Comparison of ENCODE assay signal across 8 cellular contexts in the genomic region with DNA sequence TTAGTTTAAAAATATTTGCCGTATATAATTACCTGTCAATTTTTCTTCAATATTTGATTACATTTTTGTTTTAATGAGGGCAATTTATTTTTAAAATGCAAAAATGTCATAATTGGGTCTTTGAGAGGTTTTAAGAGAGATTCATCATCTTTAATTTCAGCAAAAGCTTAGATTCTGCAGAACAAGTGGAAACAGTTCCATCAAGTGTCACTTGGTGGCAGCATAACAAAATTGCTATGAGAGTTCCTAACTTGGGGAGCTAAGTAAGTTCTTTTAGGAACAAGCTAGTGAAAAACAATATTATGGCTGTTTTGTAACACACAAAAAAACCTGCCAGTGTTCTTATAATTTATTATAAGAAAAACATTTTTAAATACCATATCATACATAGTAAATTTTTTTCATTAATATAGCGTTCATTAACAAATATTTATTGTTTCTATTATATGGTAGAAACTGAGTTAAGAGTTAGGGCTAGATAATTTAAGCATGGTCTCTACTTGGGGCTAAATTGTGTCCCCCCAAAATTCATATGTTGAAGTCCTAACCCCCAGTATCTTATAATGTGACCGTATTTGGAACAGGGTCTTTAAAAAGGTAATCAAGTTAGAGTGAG.
DNase-seq lines count a peak whose midpoint lies in the region; ATAC-seq and TF ChIP-seq lines count a peak whose summit lies in the region.

No MANE protein-coding gene starts in this region.

- no peak overlapping the region for H3K4me3 Mint-ChIP-seq in natural killer cell treated with Interleukin-12 subunit alpha and Interleukin-12 subunit beta and Interleukin-15 and Interleukin-18, amount 100 ng/mL, for 72 hours
- H3K4me3 Mint-ChIP-seq in effector memory CD8-positive, alpha-beta T cell = no peak overlapping the region

- H3K27ac ChIP-seq in mesenchymal stem cell (ENCODE audit: low read length, poor library complexity, severe bottlenecking) = no peak overlapping the region

- H3K9ac ChIP-seq in mesenchymal stem cell (ENCODE audit: low read length) = no peak overlapping the region

- no peaks in the 10 kb centered on the region for H3K4me1 Mint-ChIP-seq in natural killer cell treated with Interleukin-12 subunit alpha and Interleukin-12 subunit beta and Interleukin-15 and Interleukin-18, amount 100 ng/mL, for 72 hours (ENCODE audit: low read depth in 2 of 2)
- no peaks in the 10 kb centered on the region for H3K4me1 Mint-ChIP-seq in effector memory CD8-positive, alpha-beta T cell (ENCODE audit: low read depth in 2 of 2)

- H3K23ac ChIP-seq in mesenchymal stem cell (ENCODE audit: low read length in 2 of 2) = no peak overlapping the region

- H2AK5ac ChIP-seq in mesenchymal stem cell (ENCODE audit: low read length, severe bottlenecking) = no peak overlapping the region

- H2AFZ ChIP-seq in mesenchymal stem cell (ENCODE audit: low read depth, low read length) = no peak overlapping the region

- no CpG with 5 or more reads among the region's 3 CpGs for WGBS in mesenchymal stem cell

- no peak overlapping the region for H4K91ac ChIP-seq in mesenchymal stem cell (ENCODE audit: low read length)

- TF ChIP-seq CTCF in cardiac fibroblast (IDR thresholded peaks at IDR 0.05; ENCODE audit: low read depth, low read length) = peak; percentile 77

- peaks cover 8% of the 10 kb centered on the region for H3K9me3 Mint-ChIP-seq in natural killer cell treated with Interleukin-12 subunit alpha and Interleukin-12 subunit beta and Interleukin-15 and Interleukin-18, amount 100 ng/mL, for 72 hours
- H3K9me3 Mint-ChIP-seq in effector memory CD8-positive, alpha-beta T cell = peaks cover 6 to 15% of the 10 kb centered on the region in 2 donors

- no peaks in the 10 kb centered on the region for H3K4me1 ChIP-seq in mesenchymal stem cell (ENCODE audit: control insufficient read depth, insufficient read depth, low read depth, low read length)

- H3K4ac ChIP-seq in mesenchymal stem cell (ENCODE audit: low read depth in 1 of 2, low read length in 2 of 2) = no peak overlapping the region

- no peak overlapping the region for H3K14ac ChIP-seq in mesenchymal stem cell (ENCODE audit: low read length in 2 of 2)

- no peaks in the 10 kb centered on the region for H3K27me3 Mint-ChIP-seq in natural killer cell treated with Interleukin-12 subunit alpha and Interleukin-12 subunit beta and Interleukin-15 and Interleukin-18, amount 100 ng/mL, for 72 hours
- H3K27me3 Mint-ChIP-seq in effector memory CD8-positive, alpha-beta T cell = no peaks in the 10 kb centered on the region

- ATAC-seq in GM19463 (IDR thresholded peaks at IDR 0.05; ENCODE audit: unreplicated experiment) = peak; percentile 54
- ATAC-seq in natural killer cell treated with Interleukin-12 subunit alpha and Interleukin-12 subunit beta and Interleukin-15 and Interleukin-18, amount 100 ng/mL, for 72 hours = no peak
- ATAC-seq in effector memory CD8-positive, alpha-beta T cell (replicated peaks) = no peak

- no peak overlapping the region for H2BK120ac ChIP-seq in mesenchymal stem cell (ENCODE audit: low read depth, low read length)

- no peak overlapping the region for H3K18ac ChIP-seq in mesenchymal stem cell (ENCODE audit: low read depth in 1 of 2, low read length in 2 of 2)

- no peak overlapping the region for H2BK5ac ChIP-seq in mesenchymal stem cell (ENCODE audit: low read depth, low read length, poor library complexity, severe bottlenecking)

- H3K79me1 ChIP-seq in mesenchymal stem cell (replicated peaks; ENCODE audit: low read length, poor library complexity, severe bottlenecking) = no peaks in the 10 kb centered on the region

- H3K27me3 ChIP-seq in mesenchymal stem cell (ENCODE audit: control insufficient read depth in 1 of 2, insufficient read depth in 1 of 2, low read length in 2 of 2) = no peaks in the 10 kb centered on the region

- H3K4me3 ChIP-seq in cardiac fibroblast (replicated peaks in 1 of 2; ENCODE audit: low read depth in 2 of 2, low read length in 2 of 2) (no peak overlapping the region), mesenchymal stem cell (ENCODE audit: insufficient read depth in 1 of 2, low read depth in 1 of 2, low read length in 2 of 2) (no peak overlapping the region)

- no peak overlapping the region for H3K27ac Mint-ChIP-seq in natural killer cell treated with Interleukin-12 subunit alpha and Interleukin-12 subunit beta and Interleukin-15 and Interleukin-18, amount 100 ng/mL, for 72 hours
- H3K27ac Mint-ChIP-seq in effector memory CD8-positive, alpha-beta T cell = no peak overlapping the region

- no peaks in the 10 kb centered on the region for H3K36me3 ChIP-seq in mesenchymal stem cell (ENCODE audit: control insufficient read depth in 1 of 2, insufficient read depth in 2 of 2, low read depth in 1 of 2, low read length in 2 of 2)

- H4K8ac ChIP-seq in mesenchymal stem cell (ENCODE audit: low read length) = no peak overlapping the region

- no peak overlapping the region for H2BK15ac ChIP-seq in mesenchymal stem cell (ENCODE audit: low read depth, poor library complexity, severe bottlenecking)

- no peak overlapping the region for H3K4me2 ChIP-seq in mesenchymal stem cell (ENCODE audit: low read length, poor library complexity, severe bottlenecking)

- H2BK12ac ChIP-seq in mesenchymal stem cell (ENCODE audit: low read length in 2 of 2) = no peak overlapping the region

- H3K36me3 Mint-ChIP-seq in natural killer cell treated with Interleukin-12 subunit alpha and Interleukin-12 subunit beta and Interleukin-15 and Interleukin-18, amount 100 ng/mL, for 72 hours = no peaks in the 10 kb centered on the region
- H3K36me3 Mint-ChIP-seq in effector memory CD8-positive, alpha-beta T cell (ENCODE audit: insufficient read depth) = no peaks in the 10 kb centered on the region

- DNase-seq in COLO829 (ENCODE audit: low spot score) = peak; percentile 48
- DNase-seq in NCI-H526 (lab: John Stamatoyannopoulos, UW) = peak; percentile 31 to 65
- peak; percentile 84 to 85 for DNase-seq in cardiac fibroblast (ENCODE audit: low read depth in 2 of 2)
- DNase-seq in mesenchymal stem cell = peak; percentile 58
- DNase-seq in natural killer cell treated with Interleukin-12 subunit alpha and Interleukin-12 subunit beta and Interleukin-15 and Interleukin-18, amount 100 ng/mL, for 72 hours (ENCODE audit: low spot score) = no peak
- DNase-seq in effector memory CD8-positive, alpha-beta T cell = no peak
- no peak for DNase-seq in T-helper 1 cell

- H3K9me3 ChIP-seq in mesenchymal stem cell (ENCODE audit: control insufficient read depth, low read length) = no peaks in the 10 kb centered on the region

Comparison
In these comparisons a context has a peak if more than half of its experiments do, and no peak if none do; other contexts are left out.
1. DNase-seq: peak in COLO829 (single experiment), NCI-H526 (2 of 2), cardiac fibroblast (2 of 2) and mesenchymal stem cell (single experiment); none in natural killer cell treated with Interleukin-12 subunit alpha and Interleukin-12 subunit beta and Interleukin-15 and Interleukin-18, amount 100 ng/mL, for 72 hours (single experiment), effector memory CD8-positive, alpha-beta T cell (0 of 3) and T-helper 1 cell (0 of 5).